1 cellular context compared by ENCODE assay signal in genomic region chr2:98448441-98449145, GRCh38.
TF ChIP-seq lines count a peak whose summit lies in the region.

No MANE protein-coding gene starts in this region.

TF ChIP-seq in K562, 482 proteins besides CTCF, POLR2A, EP300 and RAD21 (continued from another document):
- TF ChIP-seq ZBTB33 (CRISPR knock-in tag; IDR thresholded peaks at IDR 0.05) (no peak), ZFP1 (CRISPR knock-in tag; IDR thresholded peaks at IDR 0.05) (no peak), SNRNP70 (optimal IDR thresholded peaks at IDR 0.05; ENCODE audit: low read depth, low read length) (no peak), TAF15 (IDR thresholded peaks at IDR 0.05; ENCODE audit: low read depth, low read length) (no peak), MGA (IDR thresholded peaks at IDR 0.05) (peak; percentile 15; the same call in 1 of the 2 replicates), ARNT (IDR thresholded peaks at IDR 0.05) (no peak), ZNF280A (IDR thresholded peaks at IDR 0.05; ENCODE audit: low read depth, partially characterized antibody) (no peak), ZNF384 (IDR thresholded peaks at IDR 0.05; ENCODE audit: low read depth, low read length) (peak; percentile 86)
